In the genomic region with DNA sequence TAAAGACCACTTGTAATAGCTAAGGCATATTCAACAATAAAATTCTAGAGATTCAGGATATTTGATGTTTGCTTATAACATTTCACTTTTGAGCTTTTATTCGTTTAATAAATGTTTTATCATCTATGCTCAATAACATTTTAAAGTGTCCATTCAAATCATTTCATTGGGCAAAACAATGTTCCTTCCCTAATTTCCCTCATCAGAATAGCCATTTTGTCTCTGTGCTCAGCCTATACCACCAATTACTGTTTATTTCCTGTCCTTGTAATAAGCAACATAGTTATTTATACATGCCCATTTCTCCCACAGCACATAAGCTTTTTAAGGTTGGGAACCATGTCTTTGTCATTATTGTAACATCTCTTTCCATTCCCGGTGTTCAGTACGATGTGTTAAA, we compare ENCODE assay signal across 15 cellular contexts. TPM values are rescaled to one million over a fixed set of nuclear protein-coding genes. Genes with fewer than 3 reads are reported as not detected.
DNase-seq lines count a peak whose midpoint lies in the region; ATAC-seq, FAIRE-seq and TF ChIP-seq lines count a peak whose summit lies in the region.
"Had no signal": no experiment of that assay in that cellular context is flagged by ENCODE, and none has a peak within 500 bp of the region (broad histone marks: within the 10 kb centered on the region; RNA-seq: fewer than 3 reads in every experiment).

No MANE protein-coding gene starts in this region.

- peaks cover 27% of the 10 kb centered on the region for H3K4me1 Mint-ChIP-seq in dendritic cell treated with granulocyte-macrophage colony-stimulating factor and Interleukin-4, amounts not matched to agents 40 ng/mL and 50 ng/mL, for 4 days (ENCODE audit: low read depth)
- H3K4me1 Mint-ChIP-seq in neural crest cell = peaks cover 41% of the 10 kb centered on the region

- FAIRE-seq in GM12892 (lab: Jason Lieb, UNC) = peak; percentile 33

- H3K27ac Mint-ChIP-seq in dendritic cell treated with granulocyte-macrophage colony-stimulating factor and Interleukin-4, amounts not matched to agents 40 ng/mL and 50 ng/mL, for 4 days = peak overlapping the region; percentile 89
- no peak overlapping the region for H3K27ac Mint-ChIP-seq in neural crest cell (ENCODE audit: unreplicated experiment)

- TF ChIP-seq CTCF in neural crest cell (conservative IDR thresholded peaks at IDR 0.05) = no peak

- TF ChIP-seq POLR2A in GM12892 (IDR thresholded peaks at IDR 0.05; ENCODE audit: low read depth, low read length) = no peak

- ATAC-seq in GM21447 (IDR thresholded peaks at IDR 0.05; ENCODE audit: unreplicated experiment) (no peak), GM21367 (IDR thresholded peaks at IDR 0.05; ENCODE audit: unreplicated experiment) (no peak)

- H3K27me3 Mint-ChIP-seq in dendritic cell treated with granulocyte-macrophage colony-stimulating factor and Interleukin-4, amounts not matched to agents 40 ng/mL and 50 ng/mL, for 4 days = no peaks in the 10 kb centered on the region
- no peaks in the 10 kb centered on the region for H3K27me3 Mint-ChIP-seq in neural crest cell (ENCODE audit: low read depth)
- H3K27me3 Mint-ChIP-seq: activated naive CD8-positive, alpha-beta T cell had no signal

- intact Hi-C loops in dendritic cell treated with granulocyte-macrophage colony-stimulating factor and Interleukin-4, amounts not matched to agents 40 ng/mL and 50 ng/mL, for 4 days (cut with micrococcal nuclease) = no loop called here

- DNase-seq in DMS53 (lab: John Stamatoyannopoulos, UW) (peak; percentile 26), DMS53 treated with DMSO at 0.1 percent for 48 hours (lab: John Stamatoyannopoulos, UW; ENCODE audit: unreplicated experiment) (no peak), GM12892 (ENCODE audit: insufficient read length) (no peak), neural crest cell (ENCODE audit: low read depth, low spot score) (no peak), NCI-H1105 treated with DMSO at 0.1 percent for 48 hours (lab: John Stamatoyannopoulos, UW) (no peak)
- DNase-seq: activated CD4-positive, alpha-beta T cell treated with anti-CD3 and anti-CD28 coated beads for 4 hours; brain microvascular endothelial cell; DND-41; erythroblast; left colon; stimulated activated CD4-positive, alpha-beta T cell treated with anti-CD3 and anti-CD28 coated beads, Interleukin-4, amount 100 ng/mL, for 4 hours had no signal

- peaks cover 30% of the 10 kb centered on the region for H3K36me3 Mint-ChIP-seq in dendritic cell treated with granulocyte-macrophage colony-stimulating factor and Interleukin-4, amounts not matched to agents 40 ng/mL and 50 ng/mL, for 4 days (ENCODE audit: low read depth)
- H3K36me3 Mint-ChIP-seq in neural crest cell (ENCODE audit: low read depth) = peaks cover 7% of the 10 kb centered on the region

- no peak overlapping the region for H3K4me3 Mint-ChIP-seq in dendritic cell treated with granulocyte-macrophage colony-stimulating factor and Interleukin-4, amounts not matched to agents 40 ng/mL and 50 ng/mL, for 4 days
- H3K4me3 Mint-ChIP-seq in neural crest cell = peak overlapping the region; percentile 92

- H3K9me3 Mint-ChIP-seq in dendritic cell treated with granulocyte-macrophage colony-stimulating factor and Interleukin-4, amounts not matched to agents 40 ng/mL and 50 ng/mL, for 4 days = no peaks in the 10 kb centered on the region
- H3K9me3 Mint-ChIP-seq in neural crest cell = no peaks in the 10 kb centered on the region

RNA-seq across cellular contexts. Expression of a gene that starts 1.3 kb away (rescaled TPM):
- polyA plus RNA-seq in GM12892 (2012; ENCODE audit: missing spikeins) = 36.8 TPM
- total RNA-seq in neural crest cell = 76.4 and 81.1 TPM in 2 replicates
